26 cellular contexts compared by ENCODE assay signal in the genomic region with DNA sequence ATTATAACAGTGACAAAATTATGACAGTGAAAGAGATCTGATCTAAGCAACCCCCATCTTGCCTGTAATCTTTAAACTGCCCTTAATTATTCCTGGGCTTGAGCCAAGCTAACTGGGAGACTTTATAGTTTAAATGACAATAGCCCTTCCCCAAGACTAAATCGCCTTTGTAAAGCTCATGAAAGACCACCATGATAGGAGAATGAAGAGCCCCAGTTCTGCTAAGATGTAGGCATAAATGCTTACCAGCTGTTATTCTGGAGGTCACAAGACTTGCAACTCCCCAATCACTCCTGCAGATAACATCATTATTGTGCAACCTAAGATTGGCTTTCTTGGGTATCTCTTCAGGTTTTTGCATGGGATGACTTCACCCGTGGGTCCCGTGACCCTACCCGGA.
"Had no signal": no experiment of that assay in that cellular context is flagged by ENCODE, and none has a peak within 500 bp of the region (broad histone marks: within the 10 kb centered on the region; RNA-seq: fewer than 3 reads in every experiment).

No MANE protein-coding gene starts in this region.

- H3K27ac ChIP-seq: body of pancreas, cardiac muscle cell, esophagus squamous epithelium, gastrocnemius medialis, neutrophil, ovary, psoas muscle, tibial artery, VCaP had no signal

- H3K4me1 ChIP-seq: body of pancreas, esophagus squamous epithelium, gastrocnemius medialis, psoas muscle, tibial artery had no signal

- H3K36me3 Mint-ChIP-seq: activated naive CD4-positive, alpha-beta T cell treated with anti-CD3 and anti-CD28 coated beads, Interleukin-2, amount 50 U/mL, for 24 hours; natural killer cell; stimulated activated effector memory CD8-positive, alpha-beta T cell treated with anti-CD3 and anti-CD28 coated beads, Interleukin-12 subunit alpha, Interleukin-12 subunit beta, amount 100 ng/mL, for 72 hours had no signal

- H3K27me3 ChIP-seq: body of pancreas, cardiac muscle cell, esophagus squamous epithelium, gastrocnemius medialis, neutrophil, ovary, tibial artery had no signal

- H3K9me3 Mint-ChIP-seq: activated naive CD4-positive, alpha-beta T cell treated with anti-CD3 and anti-CD28 coated beads, Interleukin-2, amount 50 U/mL, for 24 hours had no signal

- DNase-seq: activated CD4-positive, alpha-beta T cell treated with anti-CD3 and anti-CD28 coated beads, Interleukin-2, amount 10 ng/mL, durations not matched to agents 7 days and 5 days; activated CD4-positive, CD25-positive, alpha-beta regulatory T cell treated with anti-CD3 and anti-CD28 coated beads, Interleukin-2, amount 50 U/mL, for 72 hours; activated CD8-positive, alpha-beta T cell treated with anti-CD3 and anti-CD28 coated beads, Interleukin-2, amount 10 ng/mL, durations not matched to agents 7 days and 5 days; activated gamma-delta T cell treated with Interleukin-2 at 50 U/mL for 16 hours; anterior cingulate cortex; body of pancreas; cortex of kidney; endodermal cell; esophagus squamous epithelium; gastrocnemius medialis; hippocampal formation; kidney glomerular epithelial cell; midbrain; natural killer cell; ovary; psoas muscle; right cardiac atrium; stimulated activated CD4-positive, alpha-beta T cell treated with anti-CD3 and anti-CD28 coated beads, Interleukin-1b, Interleukin-23, amount 100 ng/mL, for 48 hours; stimulated activated naive CD8-positive, alpha-beta T cell treated with anti-CD3 and anti-CD28 coated beads, Interleukin-15, amount 100 ng/mL, for 72 hours; tibial artery had no signal

- H3K36me3 ChIP-seq: cardiac muscle cell, esophagus squamous epithelium, gastrocnemius medialis, neutrophil, ovary, tibial artery had no signal

- H3K27me3 Mint-ChIP-seq: activated CD4-positive, alpha-beta T cell treated with anti-CD3 and anti-CD28 coated beads, Interleukin-2, amount 10 ng/mL, durations not matched to agents 7 days and 5 days; activated naive CD4-positive, alpha-beta T cell treated with anti-CD3 and anti-CD28 coated beads, Interleukin-2, amount 50 U/mL, for 24 hours; stimulated activated naive CD8-positive, alpha-beta T cell treated with anti-CD3 and anti-CD28 coated beads, Interleukin-15, amount 100 ng/mL, for 72 hours had no signal

- H3K27ac Mint-ChIP-seq: activated CD4-positive, alpha-beta T cell treated with anti-CD3 and anti-CD28 coated beads, Interleukin-2, amount 10 ng/mL, durations not matched to agents 7 days and 5 days; activated CD8-positive, alpha-beta T cell treated with anti-CD3 and anti-CD28 coated beads, Interleukin-2, amount 10 ng/mL, durations not matched to agents 7 days and 5 days; activated naive CD4-positive, alpha-beta T cell treated with anti-CD3 and anti-CD28 coated beads, Interleukin-2, amount 50 U/mL, for 24 hours; activated T-helper 1 cell treated with anti-CD3 and anti-CD28 coated beads, Interleukin-12 subunit alpha, Interleukin-12 subunit beta, Interleukin-2, Interleukin-4 antibody, amounts not matched to agents 30 ng/mL and 10 ng/mL and 1 ng/mL, durations not matched to agents 14 hours and 24 hours and 36 hours; endodermal cell; natural killer cell; stimulated activated effector memory CD8-positive, alpha-beta T cell treated with anti-CD3 and anti-CD28 coated beads, Interleukin-12 subunit alpha, Interleukin-12 subunit beta, amount 100 ng/mL, for 72 hours; stimulated activated naive CD8-positive, alpha-beta T cell treated with anti-CD3 and anti-CD28 coated beads, Interleukin-15, amount 100 ng/mL, for 72 hours had no signal

- H3K4me3 Mint-ChIP-seq: activated CD4-positive, alpha-beta T cell treated with anti-CD3 and anti-CD28 coated beads, Interleukin-2, amount 10 ng/mL, durations not matched to agents 7 days and 5 days; activated CD8-positive, alpha-beta T cell treated with anti-CD3 and anti-CD28 coated beads, Interleukin-2, amount 10 ng/mL, durations not matched to agents 7 days and 5 days; activated naive CD4-positive, alpha-beta T cell treated with anti-CD3 and anti-CD28 coated beads, Interleukin-2, amount 50 U/mL, for 24 hours; activated T-helper 1 cell treated with anti-CD3 and anti-CD28 coated beads, Interleukin-12 subunit alpha, Interleukin-12 subunit beta, Interleukin-2, Interleukin-4 antibody, amounts not matched to agents 30 ng/mL and 10 ng/mL and 1 ng/mL, durations not matched to agents 14 hours and 24 hours and 36 hours; endodermal cell; natural killer cell; stimulated activated effector memory CD8-positive, alpha-beta T cell treated with anti-CD3 and anti-CD28 coated beads, Interleukin-12 subunit alpha, Interleukin-12 subunit beta, amount 100 ng/mL, for 72 hours; stimulated activated naive CD8-positive, alpha-beta T cell treated with anti-CD3 and anti-CD28 coated beads, Interleukin-15, amount 100 ng/mL, for 72 hours had no signal

- H3K4me1 Mint-ChIP-seq: activated CD4-positive, alpha-beta T cell treated with anti-CD3 and anti-CD28 coated beads, Interleukin-2, amount 10 ng/mL, durations not matched to agents 7 days and 5 days; activated naive CD4-positive, alpha-beta T cell treated with anti-CD3 and anti-CD28 coated beads, Interleukin-2, amount 50 U/mL, for 24 hours; endodermal cell; natural killer cell; stimulated activated effector memory CD8-positive, alpha-beta T cell treated with anti-CD3 and anti-CD28 coated beads, Interleukin-12 subunit alpha, Interleukin-12 subunit beta, amount 100 ng/mL, for 72 hours; stimulated activated naive CD8-positive, alpha-beta T cell treated with anti-CD3 and anti-CD28 coated beads, Interleukin-15, amount 100 ng/mL, for 72 hours had no signal

- ATAC-seq: activated CD8-positive, alpha-beta T cell treated with anti-CD3 and anti-CD28 coated beads, Interleukin-2, amount 10 ng/mL, durations not matched to agents 7 days and 5 days; body of pancreas; gastrocnemius medialis; natural killer cell; psoas muscle; right cardiac atrium; stimulated activated effector memory CD8-positive, alpha-beta T cell treated with anti-CD3 and anti-CD28 coated beads, Interleukin-12 subunit alpha, Interleukin-12 subunit beta, amount 100 ng/mL, for 72 hours; stimulated activated naive CD8-positive, alpha-beta T cell treated with anti-CD3 and anti-CD28 coated beads, Interleukin-15, amount 100 ng/mL, for 72 hours had no signal

- H3K9me3 ChIP-seq: gastrocnemius medialis, neutrophil, ovary, psoas muscle had no signal

- H3K4me3 ChIP-seq: body of pancreas, cardiac muscle cell, esophagus squamous epithelium, gastrocnemius medialis, ovary, psoas muscle, tibial artery had no signal
